Comparison of ENCODE assay signal across 12 cellular contexts in the genomic region with DNA sequence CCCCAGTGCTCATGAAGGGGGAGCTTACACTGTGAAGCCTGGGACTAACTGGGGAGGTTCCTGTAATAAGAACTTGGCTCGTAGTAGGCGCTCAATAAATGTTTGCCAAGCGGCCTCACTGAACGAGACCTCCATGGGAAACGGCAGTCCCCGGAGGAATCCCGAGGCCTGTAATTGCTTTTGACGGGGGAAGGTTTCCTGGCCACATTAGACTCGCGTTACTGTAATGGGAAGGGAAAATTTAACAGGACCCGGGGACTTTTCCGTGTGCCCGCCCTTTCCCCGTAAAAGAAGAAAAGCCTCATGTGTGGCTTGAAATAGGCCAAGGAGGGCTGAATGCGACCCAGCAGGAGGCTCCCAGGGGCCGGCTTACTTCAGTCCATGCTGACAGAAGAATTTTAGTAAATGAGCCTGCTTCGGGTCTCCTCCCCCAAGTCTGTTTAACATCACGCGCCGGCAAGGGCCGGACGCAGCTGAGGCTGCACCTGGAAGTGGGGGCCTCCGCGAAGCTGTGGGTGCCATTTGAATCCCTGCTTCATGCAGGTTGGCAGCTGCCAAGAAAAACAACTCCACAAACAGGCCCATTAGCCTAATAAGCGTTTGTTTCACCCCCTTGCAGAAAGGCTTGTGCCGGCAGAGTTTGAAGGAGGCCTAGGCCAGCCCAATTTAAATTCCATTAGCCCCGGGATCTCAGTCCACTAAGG. TPM values are rescaled to one million over a fixed set of nuclear protein-coding genes. Genes with fewer than 3 reads are reported as not detected.
DNase-seq lines count a peak whose midpoint lies in the region; ATAC-seq and TF ChIP-seq lines count a peak whose summit lies in the region.
"Had no signal": no experiment of that assay in that cellular context is flagged by ENCODE, and none has a peak within 500 bp of the region (broad histone marks: within the 10 kb centered on the region; RNA-seq: fewer than 3 reads in every experiment).

No MANE protein-coding gene starts in this region.

- H3K4me3 Mint-ChIP-seq in neural progenitor cell, result peak overlapping the region; percentile 77

- no peak for TF ChIP-seq EP300 in sigmoid colon (IDR thresholded peaks at IDR 0.05)

- ATAC-seq in GM19463 (IDR thresholded peaks at IDR 0.05; ENCODE audit: unreplicated experiment) (no peak), GM21447 (IDR thresholded peaks at IDR 0.05; ENCODE audit: unreplicated experiment) (no peak)

- no peaks in the 10 kb centered on the region for H4K20me1 ChIP-seq in neural progenitor cell (ENCODE audit: low read depth)
- H4K20me1 ChIP-seq: BLaER1 treated with 17β-estradiol and CSF1 and Interleukin-3, amounts not matched to agents 10 nM and 100 nM had no signal

- peaks cover 24% of the 10 kb centered on the region for H3K4me1 Mint-ChIP-seq in neural progenitor cell

- H3K27me3 ChIP-seq in neural progenitor cell (no peaks in the 10 kb centered on the region), sigmoid colon (no peaks in the 10 kb centered on the region)
- H3K27me3 ChIP-seq: BLaER1 treated with 17β-estradiol and CSF1 and Interleukin-3, amounts not matched to agents 10 nM and 100 nM had no signal

- in situ Hi-C loops in G401 (cut with HindIII; ENCODE audit: low sequenced_read_pairs), result no loop called here

- peak overlapping the region; percentile 11 for H2AFZ ChIP-seq in neural progenitor cell (replicated peaks)

- peak overlapping the region; percentile 65 for H3K4me2 ChIP-seq in neural progenitor cell
- H3K4me2 ChIP-seq: BLaER1 treated with 17β-estradiol and CSF1 and Interleukin-3, amounts not matched to agents 10 nM and 100 nM; KMS-11 had no signal

- H3K79me2 ChIP-seq in neural progenitor cell (ENCODE audit: low read depth), result no peaks in the 10 kb centered on the region

- no peaks in the 10 kb centered on the region for H3K9me3 ChIP-seq in neural progenitor cell (ENCODE audit: low read depth)
- H3K9me3 ChIP-seq in sigmoid colon, result no peaks in the 10 kb centered on the region

- no peaks in the 10 kb centered on the region for H3K36me3 ChIP-seq in neural progenitor cell
- H3K36me3 ChIP-seq in sigmoid colon, result no peaks in the 10 kb centered on the region

- intact Hi-C loops in sigmoid colon (cut with DNase I), result no loop called here

- H3K27me3 Mint-ChIP-seq in neural progenitor cell (ENCODE audit: insufficient read depth, low read depth), result peaks cover 9% of the 10 kb centered on the region

- H3K4me1 ChIP-seq in neural progenitor cell, result peaks cover 28% of the 10 kb centered on the region
- peaks cover 0 to 8% (median 5%) of the 10 kb centered on the region in 4 donors for H3K4me1 ChIP-seq in sigmoid colon
- H3K4me1 ChIP-seq: BLaER1 treated with 17β-estradiol and CSF1 and Interleukin-3, amounts not matched to agents 10 nM and 100 nM had no signal

- peaks cover 36% of the 10 kb centered on the region for H3F3A ChIP-seq in neural progenitor cell (ENCODE audit: low read depth)

- H3K9me3 Mint-ChIP-seq in neural progenitor cell, result no peaks in the 10 kb centered on the region

- TF ChIP-seq POLR2A in sigmoid colon (IDR thresholded peaks at IDR 0.05), result no peak

- no peak for TF ChIP-seq CTCF in neural progenitor cell (IDR thresholded peaks at IDR 0.05)
- TF ChIP-seq CTCF in sigmoid colon (IDR thresholded peaks at IDR 0.05), result no peak

- H3K27ac ChIP-seq in neural progenitor cell (peak overlapping the region; percentile 92), sigmoid colon (peak overlapping the region in 1 of 4 donors; percentile 27)
- H3K27ac ChIP-seq: BLaER1 treated with 17β-estradiol and CSF1 and Interleukin-3, amounts not matched to agents 10 nM and 100 nM; KMS-11 had no signal

- WGBS in sigmoid colon, 2 donors, result 75 to 85% methylated on average over 27 of the region's 27 CpGs

- H3K9ac ChIP-seq in neural progenitor cell, result no peak overlapping the region
- H3K9ac ChIP-seq: BLaER1 treated with 17β-estradiol and CSF1 and Interleukin-3, amounts not matched to agents 10 nM and 100 nM; KMS-11 had no signal

- DNase-seq in G401 (ENCODE audit: low spot score), result peak; percentile 39
- DNase-seq in NCI-H2171 (lab: John Stamatoyannopoulos, UW), result peak; percentile 83
- peak; percentile 79 for DNase-seq in ecto neural progenitor cell (ENCODE audit: low spot score)
- peak; percentile 93 for DNase-seq in neural progenitor cell (ENCODE audit: low spot score)
- DNase-seq in SHP77 treated with DMSO at 0.1 percent for 48 hours (lab: John Stamatoyannopoulos, UW), result no peak
- no peak for DNase-seq in sigmoid colon
- DNase-seq: cerebellar nuclear complex, NCI-H524 had no signal

- H3K36me3 Mint-ChIP-seq in neural progenitor cell, result peaks cover 2% of the 10 kb centered on the region

- H3K27ac Mint-ChIP-seq in neural progenitor cell, result peak overlapping the region; percentile 60

- H3K4me3 ChIP-seq in neural progenitor cell (peak overlapping the region; percentile 31), sigmoid colon (no peak overlapping the region)
- H3K4me3 ChIP-seq: BLaER1 treated with 17β-estradiol and CSF1 and Interleukin-3, amounts not matched to agents 10 nM and 100 nM had no signal

RNA-seq across cellular contexts. Expression of a gene that starts 39.8 kb away (rescaled TPM):
- total RNA-seq in G401 (2014; rRNA removed; shearing (Covaris generic)), result 30.9 and 38.2 TPM in 2 replicates
- 52.0 and 63.0 TPM in 2 replicates for total RNA-seq in neural progenitor cell (ENCODE audit: low replicate concordance)
- total RNA-seq in sigmoid colon, result 10 to 100 TPM; 49.9 to 98.3 (median 75.8) TPM
- polyA plus RNA-seq in sigmoid colon, result 10 to 100 TPM; 15.3 to 31.8 (median 22.8) TPM

Comparison
In these comparisons a context has a peak if more than half of its experiments do, and no peak if none do; other contexts are left out.
1. DNase-seq: peak in G401 (single experiment), NCI-H2171 (single experiment), ecto neural progenitor cell (single experiment) and neural progenitor cell (single experiment); none in SHP77 treated with DMSO at 0.1 percent for 48 hours (single experiment) and sigmoid colon (single experiment).